Comparison of ENCODE assay signal across 8 cellular contexts in the genomic region with DNA sequence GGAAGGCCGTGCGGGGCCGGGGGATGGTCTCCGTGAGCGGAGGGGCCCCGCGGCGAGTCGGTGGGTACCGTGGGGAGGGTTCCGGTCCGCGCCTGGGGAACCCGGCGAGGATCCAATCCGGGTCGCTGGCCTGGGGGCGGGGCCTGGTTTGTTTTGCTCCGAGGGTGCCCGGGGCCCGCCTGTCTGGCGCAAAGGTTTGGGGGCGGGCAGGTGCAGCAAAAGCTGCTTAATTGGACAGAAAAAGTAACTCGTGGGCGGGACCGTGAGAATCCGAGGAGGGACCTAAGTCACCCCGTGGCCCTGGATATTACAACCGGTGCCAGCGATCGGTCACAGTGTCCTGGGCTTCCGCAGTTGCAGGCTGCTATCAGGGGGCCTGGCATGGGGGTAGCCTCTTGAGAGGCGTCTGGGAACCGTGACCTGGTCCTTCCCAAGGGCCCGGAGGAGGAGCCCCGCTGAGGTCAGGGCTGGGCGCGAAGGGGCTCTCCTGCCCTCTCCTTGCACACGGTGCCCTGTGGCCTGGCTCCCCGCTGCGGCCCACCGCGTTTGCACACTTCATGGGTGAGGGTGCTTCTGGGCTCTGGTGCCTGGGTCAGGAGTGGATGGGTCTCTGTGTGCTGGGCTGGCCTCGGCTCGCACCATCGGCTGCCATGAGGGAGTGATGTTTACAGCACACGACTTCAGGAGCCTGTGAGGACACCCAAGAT. TPM values are rescaled to one million over a fixed set of nuclear protein-coding genes. Genes with fewer than 3 reads are reported as not detected.
DNase-seq lines count a peak whose midpoint lies in the region; ATAC-seq and TF ChIP-seq lines count a peak whose summit lies in the region.

No MANE protein-coding gene starts in this region.

- H3K27me3 Mint-ChIP-seq in GM23338 (ENCODE audit: insufficient read depth, low read depth, poor library complexity): peaks cover 27% of the 10 kb centered on the region
- no peaks in the 10 kb centered on the region for H3K27me3 Mint-ChIP-seq in activated naive CD4-positive, alpha-beta T cell treated with anti-CD3 and anti-CD28 coated beads, Interleukin-2, amount 10 ng/mL, durations not matched to agents 7 days and 5 days

- H3K4me1 Mint-ChIP-seq in GM23338: peaks cover 10% of the 10 kb centered on the region
- H3K4me1 Mint-ChIP-seq in activated naive CD4-positive, alpha-beta T cell treated with anti-CD3 and anti-CD28 coated beads, Interleukin-2, amount 10 ng/mL, durations not matched to agents 7 days and 5 days: peaks cover 19% of the 10 kb centered on the region

- H3K9ac ChIP-seq in SK-N-SH: peak overlapping the region; percentile 83

- no peaks in the 10 kb centered on the region for H3K9me3 Mint-ChIP-seq in GM23338
- no peaks in the 10 kb centered on the region for H3K9me3 Mint-ChIP-seq in activated naive CD4-positive, alpha-beta T cell treated with anti-CD3 and anti-CD28 coated beads, Interleukin-2, amount 10 ng/mL, durations not matched to agents 7 days and 5 days

- TF ChIP-seq EP300 in SK-N-SH (IDR thresholded peaks at IDR 0.05; ENCODE audit: borderline replicate concordance in 1 of 2, low read depth in 1 of 2, low read length in 1 of 2) (no peak), ovary (IDR thresholded peaks at IDR 0.05) (no peak)

- intact Hi-C loops in head of caudate nucleus (cut with DNase I): no loop called here
- intact Hi-C loops in ovary (cut with DNase I): no loop called here

- H4K20me1 ChIP-seq in GM23338 (replicated peaks; ENCODE audit: insufficient read depth) (peaks cover 17% of the 10 kb centered on the region), SK-N-SH (ENCODE audit: insufficient read depth) (peaks cover 28% of the 10 kb centered on the region)

- POLR2A ChIA-PET in SK-N-SH (lab: Yijun Ruan, JAX): interaction anchor here (1.0 to 2.7 kb wide), 11 partner anchors 8 to 39 kb away, joined by 3 to 34 read pairs (median 7); a partner anchor contains a TSS

- no peaks in the 10 kb centered on the region for H3K9me3 ChIP-seq in SK-N-SH
- H3K9me3 ChIP-seq in ovary: no peaks in the 10 kb centered on the region
- H3K9me3 ChIP-seq in thymus (ENCODE audit: control insufficient read depth): no peaks in the 10 kb centered on the region

- H3K27ac Mint-ChIP-seq in GM23338: no peak overlapping the region
- peak overlapping the region; percentile 90 for H3K27ac Mint-ChIP-seq in activated naive CD4-positive, alpha-beta T cell treated with anti-CD3 and anti-CD28 coated beads, Interleukin-2, amount 10 ng/mL, durations not matched to agents 7 days and 5 days

- H3K36me3 Mint-ChIP-seq in GM23338 (ENCODE audit: low read depth): peaks cover 12% of the 10 kb centered on the region; the same call in 1 of the 3 replicates
- H3K36me3 Mint-ChIP-seq in activated naive CD4-positive, alpha-beta T cell treated with anti-CD3 and anti-CD28 coated beads, Interleukin-2, amount 10 ng/mL, durations not matched to agents 7 days and 5 days: peaks cover 7% of the 10 kb centered on the region

- H3K27ac ChIP-seq in GM23338 (ENCODE audit: low read depth) (no peak overlapping the region), SK-N-SH (ENCODE audit: low read depth in 2 of 2, low read length in 1 of 2) (peak overlapping the region; percentile 72 to 73), ovary (peak overlapping the region; percentile 64 to 90), thymus (ENCODE audit: low read depth) (peak overlapping the region; percentile 94)

- TF ChIP-seq RAD21 in SK-N-SH (IDR thresholded peaks at IDR 0.05; ENCODE audit: low read length): no peak

- CTCF ChIA-PET in SK-N-SH (lab: Yijun Ruan, JAX): interaction anchor here (1.1 to 1.7 kb wide), 5 partner anchors 8 to 36 kb away, joined by 3 to 6 read pairs (median 4); a partner anchor contains a TSS
- CTCF ChIA-PET in activated naive CD4-positive, alpha-beta T cell treated with anti-CD3 and anti-CD28 coated beads, Interleukin-2, amount 10 ng/mL, durations not matched to agents 7 days and 5 days (lab: Charles Lee): no interaction called here

- H3F3A ChIP-seq in GM23338 (replicated peaks; ENCODE audit: low read depth): peaks cover 8% of the 10 kb centered on the region; the same call in 1 of the 2 replicates
- peaks cover 11% of the 10 kb centered on the region for H3F3A ChIP-seq in SK-N-SH (replicated peaks; ENCODE audit: insufficient read depth)

- WGBS in SK-N-SH (ENCODE audit: low lambda C conversion rate): 4% methylated on average over 24 of the region's 47 CpGs
- 1 to 2% (median 2%) methylated on average over 47 of the region's 47 CpGs for WGBS in ovary, 3 donors
- 6% methylated on average over 47 of the region's 47 CpGs for WGBS in thymus

- TF ChIP-seq POLR2A in ovary (IDR thresholded peaks at IDR 0.05): no peak

- H2AFZ ChIP-seq in GM23338: no peak overlapping the region
- no peak overlapping the region for H2AFZ ChIP-seq in SK-N-SH (ENCODE audit: low read depth)

- peak; percentile 42 for ATAC-seq in GM23338

- H3K27me3 ChIP-seq in GM23338 (ENCODE audit: insufficient read depth) (no peaks in the 10 kb centered on the region), SK-N-SH (ENCODE audit: insufficient read depth) (no peaks in the 10 kb centered on the region), ovary (no peaks in the 10 kb centered on the region), thymus (ENCODE audit: control insufficient read depth, insufficient read depth) (no peaks in the 10 kb centered on the region)

- H3K79me2 ChIP-seq in GM23338 (replicated peaks; ENCODE audit: insufficient read depth) (0 out of 2 replicates have a peak, but pooled peaks cover 5% of the 10 kb centered on the region), SK-N-SH (ENCODE audit: insufficient read depth) (peaks cover 26% of the 10 kb centered on the region)

- peak; percentile 84 for DNase-seq in EL
- peak; percentile 92 for DNase-seq in GM23338 (ENCODE audit: low spot score)
- DNase-seq in LNCaP clone FGC (ENCODE audit: low read depth): peak; percentile 91
- DNase-seq in SK-N-SH: peak; percentile 84
- DNase-seq in activated naive CD4-positive, alpha-beta T cell treated with anti-CD3 and anti-CD28 coated beads, Interleukin-2, amount 10 ng/mL, durations not matched to agents 7 days and 5 days: peak; percentile 98
- peak; percentile 58 to 90 (median 80) for DNase-seq in head of caudate nucleus
- DNase-seq in ovary: peak; percentile 69 to 87 (median 83)

- H3K4me3 ChIP-seq in GM23338: peak overlapping the region; percentile 73
- peak overlapping the region; percentile 80 for H3K4me3 ChIP-seq in LNCaP clone FGC (ENCODE audit: low read depth, low read length)
- H3K4me3 ChIP-seq in SK-N-SH (ENCODE audit: low read depth in 2 of 2, low read length in 1 of 2): peak overlapping the region; percentile 71 to 79
- H3K4me3 ChIP-seq in ovary: peak overlapping the region; percentile 86
- H3K4me3 ChIP-seq in thymus (ENCODE audit: low read length): peak overlapping the region; percentile 95

- TF ChIP-seq CTCF in GM23338 (conservative IDR thresholded peaks at IDR 0.05; ENCODE audit: low read depth in 2 of 2): no peak
- no peak for TF ChIP-seq CTCF in LNCaP clone FGC (IDR thresholded peaks at IDR 0.05; ENCODE audit: control insufficient read depth, extremely low read depth, insufficient read depth)
- TF ChIP-seq CTCF in SK-N-SH (IDR thresholded peaks at IDR 0.05): no peak
- no peak for TF ChIP-seq CTCF in ovary (IDR thresholded peaks at IDR 0.05)

- H3K4me3 Mint-ChIP-seq in GM23338: peak overlapping the region; percentile 83
- peak overlapping the region; percentile 82 for H3K4me3 Mint-ChIP-seq in activated naive CD4-positive, alpha-beta T cell treated with anti-CD3 and anti-CD28 coated beads, Interleukin-2, amount 10 ng/mL, durations not matched to agents 7 days and 5 days

- H3K4me2 ChIP-seq in GM23338 (peak overlapping the region; percentile 85), SK-N-SH (peak overlapping the region; percentile 98)

- peaks cover 7% of the 10 kb centered on the region; the same call in 1 of the 2 replicates for H3K4me1 ChIP-seq in GM23338 (ENCODE audit: insufficient read depth)
- H3K4me1 ChIP-seq in SK-N-SH (ENCODE audit: control insufficient read depth in 1 of 2, insufficient read depth in 2 of 2, low read depth in 1 of 2, low read length in 1 of 2): peaks cover 14 to 26% of the 10 kb centered on the region in 2 experiments; a peak in 3 of 4 replicates
- H3K4me1 ChIP-seq in ovary (ENCODE audit: insufficient read depth): peaks cover 14% of the 10 kb centered on the region
- H3K4me1 ChIP-seq in thymus (ENCODE audit: control insufficient read depth, insufficient read depth, low read length): peaks cover 12% of the 10 kb centered on the region

- H3K36me3 ChIP-seq in GM23338 (ENCODE audit: insufficient read depth) (no peaks in the 10 kb centered on the region), SK-N-SH (replicated peaks in 1 of 2; ENCODE audit: control insufficient read depth in 1 of 2, insufficient read depth in 2 of 2, low read length in 1 of 2) (peaks cover 0 to 15% of the 10 kb centered on the region in 2 experiments), ovary (peaks cover 2% of the 10 kb centered on the region), thymus (ENCODE audit: control insufficient read depth, insufficient read depth) (peaks cover 42% of the 10 kb centered on the region)

- H3K9me2 ChIP-seq in GM23338 (ENCODE audit: insufficient read depth): no peaks in the 10 kb centered on the region
- H3K9me2 ChIP-seq in SK-N-SH: no peaks in the 10 kb centered on the region

RNA-seq across cellular contexts. Expression of a gene that starts 1.4 kb away (rescaled TPM):
- 33.4 and 45.6 TPM in 2 replicates for total RNA-seq in GM23338 (2014; rRNA removed; shearing (Covaris generic))
- polyA plus RNA-seq in GM23338 (2016; fragmentation: Nextera tagmentation; extraction: Ambion mirVana) (31.1 and 32.3 TPM in 2 replicates), SK-N-SH (2012; rRNA removed) (47.7 and 60.3 TPM in 2 replicates), ovary (10 to 100 TPM; 12.9 to 91.5 TPM), thymus (83.6 TPM)
- polyA plus RNA-seq in SK-N-SH (2012; cell fraction: cytosol; rRNA removed): 24.0 and 41.7 TPM in 2 replicates
- 222 and 344 TPM in 2 replicates for polyA plus RNA-seq in SK-N-SH (2012; cell fraction: nucleus; rRNA removed)
- total RNA-seq in ovary: 10 to 100 TPM; 33.0 to 98.2 (median 83.0) TPM

RNA-seq across cellular contexts. Expression of a gene that starts 7.6 kb away (rescaled TPM):
- total RNA-seq in GM23338 (2014; rRNA removed; shearing (Covaris generic)): 58.0 and 64.1 TPM in 2 replicates
- 55.9 and 59.4 TPM in 2 replicates for polyA plus RNA-seq in GM23338 (2016; fragmentation: Nextera tagmentation; extraction: Ambion mirVana)
- 0.94 and 1.1 TPM in 2 replicates for polyA plus RNA-seq in SK-N-SH (2012; rRNA removed)
- polyA plus RNA-seq in SK-N-SH (2012; cell fraction: cytosol; rRNA removed): 0.21 and 0.28 TPM in 2 replicates
- polyA plus RNA-seq in SK-N-SH (2012; cell fraction: nucleus; rRNA removed): 3.8 and 5.0 TPM in 2 replicates
- 1 to 10 TPM; 1.2 to 6.5 (median 3.9) TPM for total RNA-seq in ovary
- polyA plus RNA-seq in ovary: 1 to 10 TPM in 1 of 2 donors, under 1 TPM in 1; 0.18 to 5.0 TPM
- 6.2 TPM for polyA plus RNA-seq in thymus

RNA-seq across cellular contexts. Expression of a gene that starts 10.3 kb away (rescaled TPM):
- 428 and 518 TPM in 2 replicates for total RNA-seq in GM23338 (2014; rRNA removed; shearing (Covaris generic))
- polyA plus RNA-seq in GM23338 (2016; fragmentation: Nextera tagmentation; extraction: Ambion mirVana): 1,782 and 2,023 TPM in 2 replicates
- polyA plus RNA-seq in SK-N-SH (2012; rRNA removed): 390 and 799 TPM in 2 replicates
- 554 and 966 TPM in 2 replicates for polyA plus RNA-seq in SK-N-SH (2012; cell fraction: cytosol; rRNA removed)
- polyA plus RNA-seq in SK-N-SH (2012; cell fraction: nucleus; rRNA removed): 280 and 461 TPM in 2 replicates
- total RNA-seq in ovary: 1,000 to 10,000 TPM in 5 of 7 donors, 100 to 1,000 TPM in 2; 901 to 4,238 (median 3,176) TPM
- polyA plus RNA-seq in ovary: 1,000 to 10,000 TPM in 1 of 2 donors, 100 to 1,000 TPM in 1; 237 to 2,243 TPM
- polyA plus RNA-seq in thymus: 2,667 TPM

RNA-seq across cellular contexts. Expression of a gene that starts 12.7 kb away (rescaled TPM):
- total RNA-seq in GM23338 (2014; rRNA removed; shearing (Covaris generic)): 109 and 119 TPM in 2 replicates
- 62.9 and 64.4 TPM in 2 replicates for polyA plus RNA-seq in GM23338 (2016; fragmentation: Nextera tagmentation; extraction: Ambion mirVana)
- 922 and 1,149 TPM in 2 replicates for polyA plus RNA-seq in SK-N-SH (2012; rRNA removed)
- polyA plus RNA-seq in SK-N-SH (2012; cell fraction: cytosol; rRNA removed): 364 and 668 TPM in 2 replicates
- 1,027 and 1,059 TPM in 2 replicates for polyA plus RNA-seq in SK-N-SH (2012; cell fraction: nucleus; rRNA removed)
- total RNA-seq in ovary: 100 to 1,000 TPM in 6 of 7 donors, 10 to 100 TPM in 1; 32.9 to 243 (median 176) TPM
- 100 to 1,000 TPM in 1 of 2 donors, 10 to 100 TPM in 1; 46.3 to 168 TPM for polyA plus RNA-seq in ovary
- 82.3 TPM for polyA plus RNA-seq in thymus

RNA-seq across cellular contexts. Expression of a gene that starts 15.1 kb away (rescaled TPM):
- 26.0 and 37.6 TPM in 2 replicates for total RNA-seq in GM23338 (2014; rRNA removed; shearing (Covaris generic))
- polyA plus RNA-seq in GM23338 (2016; fragmentation: Nextera tagmentation; extraction: Ambion mirVana) (22.7 and 25.6 TPM in 2 replicates), SK-N-SH (2012; rRNA removed) (25.5 and 27.4 TPM in 2 replicates), ovary (10 to 100 TPM in 1 of 2 donors, under 1 TPM in 1; 0.23 to 14.0 TPM), thymus (46.0 TPM)
- 4.7 and 7.9 TPM in 2 replicates for polyA plus RNA-seq in SK-N-SH (2012; cell fraction: cytosol; rRNA removed)
- 191 and 281 TPM in 2 replicates for polyA plus RNA-seq in SK-N-SH (2012; cell fraction: nucleus; rRNA removed)
- 10 to 100 TPM; 10.1 to 18.1 (median 14.1) TPM for total RNA-seq in ovary
